ENCODE assay signal across 13 cellular contexts in genomic region chr6:48229849-48230248, GRCh38.
DNase-seq lines count a peak whose midpoint lies in the region; ATAC-seq and TF ChIP-seq lines count a peak whose summit lies in the region.
"Had no signal": no experiment of that assay in that cellular context is flagged by ENCODE, and none has a peak within 500 bp of the region (broad histone marks: within the 10 kb centered on the region; RNA-seq: fewer than 3 reads in every experiment).

No MANE protein-coding gene starts in this region.

- intact Hi-C loops in PC-3 (cut with micrococcal nuclease), result no loop called here
- intact Hi-C loops in heart left ventricle (cut with DNase I), result no loop called here

- no peak overlapping the region for H2AFZ ChIP-seq in PC-3 (ENCODE audit: low read length)

- ATAC-seq in PC-3 (peak; percentile 37), foreskin keratinocyte (peak; percentile 77), HG03175 (IDR thresholded peaks at IDR 0.05; ENCODE audit: unreplicated experiment) (no peak), heart left ventricle (no peak)
- ATAC-seq: A549, HepG2 had no signal

- H3K4me1 ChIP-seq in PC-3 (ENCODE audit: insufficient read depth, low read length) (no peaks in the 10 kb centered on the region; the same call in 1 of the 2 replicates), adipocyte (ENCODE audit: control insufficient read depth, insufficient read depth, low read length) (no peaks in the 10 kb centered on the region), foreskin keratinocyte (peaks cover 16% of the 10 kb centered on the region), heart left ventricle (no peaks in the 10 kb centered on the region)
- H3K4me1 ChIP-seq: A549, Caco-2 had no signal

- no peak for TF ChIP-seq CTCF in PC-3 (conservative IDR thresholded peaks at IDR 0.05; ENCODE audit: low read depth, low read length)
- TF ChIP-seq CTCF in foreskin keratinocyte (conservative IDR thresholded peaks at IDR 0.05), result no peak
- no peak for TF ChIP-seq CTCF in heart left ventricle (IDR thresholded peaks at IDR 0.05)

- peak; percentile 32 for DNase-seq in ELR (ENCODE audit: low read depth)
- peak; percentile 33 for DNase-seq in PC-3
- peak; percentile 19 for DNase-seq in adipocyte (ENCODE audit: low read depth)
- DNase-seq in foreskin keratinocyte, result peak in 1 of 2 donors; percentile 59
- no peak for DNase-seq in heart left ventricle
- DNase-seq in pons (ENCODE audit: low spot score), result no peak
- no peak for DNase-seq in AG20443 (ENCODE audit: low spot score)
- DNase-seq: Caco-2; CD8-positive, alpha-beta memory T cell; DND-41 had no signal

- WGBS in heart left ventricle, 4 donors, result 80 to 94% (median 90%) methylated on average over 2 of the region's 2 CpGs

- no peaks in the 10 kb centered on the region for H4K20me1 ChIP-seq in PC-3 (ENCODE audit: low read length)

- no peaks in the 10 kb centered on the region for H3F3A ChIP-seq in PC-3 (ENCODE audit: low read length, unreplicated experiment)

- POLR2A ChIA-PET in PC-3 (lab: Charles Lee; ENCODE audit: unreplicated experiment), result no interaction called here

- H3K27ac ChIP-seq in PC-3 (ENCODE audit: low read length) (no peak overlapping the region), foreskin keratinocyte (no peak overlapping the region), heart left ventricle (no peak overlapping the region)
- H3K27ac ChIP-seq: A549 had no signal

- no peaks in the 10 kb centered on the region for H3K27me3 ChIP-seq in PC-3 (ENCODE audit: low read length)
- H3K27me3 ChIP-seq in adipocyte (replicated peaks; ENCODE audit: control insufficient read depth, insufficient read depth, low read length), result no peaks in the 10 kb centered on the region
- H3K27me3 ChIP-seq in foreskin keratinocyte, result no peaks in the 10 kb centered on the region
- no peaks in the 10 kb centered on the region for H3K27me3 ChIP-seq in heart left ventricle

- no peaks in the 10 kb centered on the region for H3K9me3 ChIP-seq in PC-3 (ENCODE audit: low read length)
- H3K9me3 ChIP-seq in adipocyte (ENCODE audit: control insufficient read depth, low read length), result no peaks in the 10 kb centered on the region
- H3K9me3 ChIP-seq in heart left ventricle, result peaks cover 0 to 6% (median 0%) of the 10 kb centered on the region in 12 donors
- H3K9me3 ChIP-seq: A549, Caco-2 had no signal

- TF ChIP-seq POLR2A in heart left ventricle (IDR thresholded peaks at IDR 0.05), result no peak

- no peaks in the 10 kb centered on the region for H3K9me2 ChIP-seq in PC-3 (replicated peaks; ENCODE audit: low read length)

- no peaks in the 10 kb centered on the region for H3K79me2 ChIP-seq in PC-3 (ENCODE audit: low read length)

- H3K4me3 ChIP-seq in PC-3 (ENCODE audit: low read length), result no peak overlapping the region
- no peak overlapping the region for H3K4me3 ChIP-seq in adipocyte (ENCODE audit: low read length)
- no peak overlapping the region for H3K4me3 ChIP-seq in heart left ventricle
- H3K4me3 ChIP-seq: A549 had no signal

- H3K36me3 ChIP-seq in PC-3 (ENCODE audit: low read depth, low read length), result no peaks in the 10 kb centered on the region
- H3K36me3 ChIP-seq in adipocyte (ENCODE audit: control insufficient read depth, insufficient read depth, low read length, severe bottlenecking), result no peaks in the 10 kb centered on the region
- no peaks in the 10 kb centered on the region for H3K36me3 ChIP-seq in heart left ventricle

- no peak overlapping the region for H3K9ac ChIP-seq in PC-3 (ENCODE audit: low read length)
- H3K9ac ChIP-seq in adipocyte (ENCODE audit: low read length), result no peak overlapping the region

- H3K4me2 ChIP-seq in PC-3 (ENCODE audit: low read length), result no peak overlapping the region
- H3K4me2 ChIP-seq: A549 had no signal

- CTCF ChIA-PET in PC-3 (lab: Charles Lee), result interaction anchor here (0.6 kb wide), 1 partner anchor 114 kb away, joined by 5 read pairs; no protein-coding TSS in a partner anchor

- no TSS peak for BruUV-seq in PC-3 (replicated peaks; lab: Mats Ljungman, UMichigan)

Comparison
In these comparisons a context has a peak if more than half of its experiments do, and no peak if none do; other contexts are left out.
1. DNase-seq: peak in ELR (single experiment), PC-3 (single experiment) and adipocyte (single experiment); none in heart left ventricle (0 of 5), pons (single experiment) and AG20443 (single experiment).
2. ATAC-seq: peak in PC-3 (single experiment) and foreskin keratinocyte (single experiment); none in HG03175 (single experiment) and heart left ventricle (0 of 4).